In genomic region chr3:61136191-61136590, GRCh38 we compare ENCODE assay signal across 26 cellular contexts.
"Had no signal": no experiment of that assay in that cellular context is flagged by ENCODE, and none has a peak within 500 bp of the region (broad histone marks: within the 10 kb centered on the region; RNA-seq: fewer than 3 reads in every experiment).

No MANE protein-coding gene starts in this region.

- FAIRE-seq: frontal cortex had no signal

- H3K27ac ChIP-seq: ascending aorta, breast epithelium, coronary artery, dorsolateral prefrontal cortex, esophagus squamous epithelium had no signal

- H3K4me3 ChIP-seq: ascending aorta, breast epithelium, coronary artery, dorsolateral prefrontal cortex, esophagus squamous epithelium had no signal

- H3K27me3 ChIP-seq: ascending aorta, breast epithelium, dorsolateral prefrontal cortex, esophagus squamous epithelium had no signal

- H3K9me3 ChIP-seq: ascending aorta, breast epithelium, esophagus squamous epithelium had no signal

- H3K4me1 ChIP-seq: ascending aorta, breast epithelium had no signal

- ATAC-seq: activated CD4-positive, alpha-beta T cell treated with anti-CD3 and anti-CD28 coated beads for 36 hours; activated CD8-positive, alpha-beta memory T cell treated with anti-CD3 and anti-CD28 coated beads, Interleukin-2, amount 10 ng/mL, durations not matched to agents 7 days and 5 days; activated CD8-positive, alpha-beta T cell treated with anti-CD3 and anti-CD28 coated beads, Interleukin-2, amount 10 ng/mL, durations not matched to agents 7 days and 5 days; activated naive CD4-positive, alpha-beta T cell treated with anti-CD3 and anti-CD28 coated beads, Interleukin-2, amount 50 U/mL, for 72 hours; activated T-cell treated with anti-CD3 and anti-CD28 coated beads, Interleukin-2, amount 50 U/mL, for 72 hours had no signal

- DNase-seq: activated CD4-positive, alpha-beta memory T cell treated with anti-CD3 and anti-CD28 coated beads for 36 hours; activated CD4-positive, alpha-beta T cell treated with anti-CD3 and anti-CD28 coated beads for 36 hours; activated CD4-positive, alpha-beta T cell treated with anti-CD3 and anti-CD28 coated beads, Interleukin-2, amount 10 ng/mL, durations not matched to agents 24 days and 14 days; activated CD4-positive, CD25-positive, alpha-beta regulatory T cell; activated CD4-positive, CD25-positive, alpha-beta regulatory T cell treated with anti-CD3 and anti-CD28 coated beads, Interleukin-2, amount 50 U/mL, for 72 hours; activated CD8-positive, alpha-beta memory T cell treated with anti-CD3 and anti-CD28 coated beads, Interleukin-2, amount 10 ng/mL, durations not matched to agents 7 days and 5 days; activated CD8-positive, alpha-beta memory T cell treated with anti-CD3 and anti-CD28 coated beads, Interleukin-2, amount 50 U/mL, for 4 hours; activated CD8-positive, alpha-beta T cell treated with anti-CD3 and anti-CD28 coated beads, Interleukin-2, amount 10 ng/mL, durations not matched to agents 7 days and 5 days; activated gamma-delta T cell; activated naive CD4-positive, alpha-beta T cell; activated naive CD4-positive, alpha-beta T cell treated with anti-CD3 and anti-CD28 coated beads, Interleukin-2, amount 10 ng/mL, durations not matched to agents 7 days and 5 days; activated naive CD8-positive, alpha-beta T cell treated with anti-CD3 and anti-CD28 coated beads, Interleukin-2, amount 10 ng/mL, durations not matched to agents 7 days and 5 days; activated T-cell treated with anti-CD3 and anti-CD28 coated beads, Interleukin-2, amount 50 U/mL, for 1 hour; activated T-cell treated with anti-CD3 and anti-CD28 coated beads, Interleukin-2, amount 50 U/mL, for 72 hours; dorsolateral prefrontal cortex; effector memory CD4-positive, alpha-beta T cell; endodermal cell; erythroblast; esophagus squamous epithelium; head of caudate nucleus; T-helper 2 cell had no signal

- H3K36me3 ChIP-seq: ascending aorta, breast epithelium, esophagus squamous epithelium had no signal
